In genomic region chr13:22080832-22081231, GRCh38 we compare ENCODE assay signal across 13 cellular contexts.
A peak's percentile ranks its signal among the peaks of the same experiment; 100 is the strongest.
DNase-seq lines count a peak whose midpoint lies in the region; ATAC-seq lines count a peak whose summit lies in the region.
"Had no signal": no experiment of that assay in that cellular context is flagged by ENCODE, and none has a peak within 500 bp of the region (broad histone marks: within the 10 kb centered on the region; RNA-seq: fewer than 3 reads in every experiment).

No MANE protein-coding gene starts in this region.

- ATAC-seq in HG03159 (IDR thresholded peaks at IDR 0.05; ENCODE audit: unreplicated experiment), result no peak
- ATAC-seq: K562, PC-3 had no signal

- peak; percentile 36 to 41 for DNase-seq in NCI-H524 (lab: John Stamatoyannopoulos, UW)
- DNase-seq in NCI-H524 treated with DMSO at 0.1 percent for 48 hours (lab: John Stamatoyannopoulos, UW), result no peak
- DNase-seq in NCI-H1105 treated with DMSO at 0.1 percent for 48 hours (lab: John Stamatoyannopoulos, UW), result peak; percentile 78
- peak; percentile 52 for DNase-seq in NCI-H510A treated with DMSO at 0.1 percent for 48 hours (lab: John Stamatoyannopoulos, UW)
- DNase-seq in iPS-NIHi11 (ENCODE audit: low spot score), result peak; percentile 39
- no peak for DNase-seq in OCI-M1 (lab: John Stamatoyannopoulos, UW)
- no peak for DNase-seq in stimulated activated naive CD4-positive, alpha-beta T cell treated with Interleukin-2 at 50 U/mL for 16 hours (lab: John Stamatoyannopoulos, UW)
- DNase-seq: C1 segment of cervical spinal cord, NCI-H1417 treated with DMSO at 0.1 percent for 48 hours, NCI-H2081 treated with DMSO at 0.1 percent for 48 hours, PC-3 had no signal

Comparison
In these comparisons a context has a peak if more than half of its experiments do, and no peak if none do; other contexts are left out.
1. DNase-seq: peak in NCI-H524 (2 of 2), NCI-H1105 treated with DMSO at 0.1 percent for 48 hours (single experiment), NCI-H510A treated with DMSO at 0.1 percent for 48 hours (single experiment) and iPS-NIHi11 (single experiment); none in NCI-H524 treated with DMSO at 0.1 percent for 48 hours (single experiment), OCI-M1 (single experiment) and stimulated activated naive CD4-positive, alpha-beta T cell treated with Interleukin-2 at 50 U/mL for 16 hours (single experiment).